ENCODE assay signal across 8 cellular contexts in genomic region chr7:101163281-101164070, GRCh38. TPM values are rescaled to one million over a fixed set of nuclear protein-coding genes. Genes with fewer than 3 reads are reported as not detected.
DNase-seq lines count a peak whose midpoint lies in the region; ATAC-seq and TF ChIP-seq lines count a peak whose summit lies in the region.

No MANE protein-coding gene starts in this region.

- no peak for TF ChIP-seq POLR2A in prostate gland (IDR thresholded peaks at IDR 0.05)

- intact Hi-C loops in prostate gland (cut with DNase I) = no loop called here

- H3K9me3 ChIP-seq in DND-41 (ENCODE audit: insufficient read depth, low read length, severe bottlenecking) (no peaks in the 10 kb centered on the region), prostate gland (no peaks in the 10 kb centered on the region)

- WGBS in prostate gland = under 1% methylated on average over 73 of the region's 92 CpGs

- peak; percentile 84 for DNase-seq in DND-41
- peak; percentile 41 for DNase-seq in HuH-7.5 (ENCODE audit: low spot score)
- DNase-seq in epithelial cell of prostate (ENCODE audit: low read depth, low spot score) = no peak
- DNase-seq in prostate gland (ENCODE audit: low spot score) = no peak
- no peak for DNase-seq in NCI-H1694 treated with DMSO at 0.1 percent for 48 hours (lab: John Stamatoyannopoulos, UW)

- peak overlapping the region; percentile 78 for H3K4me2 ChIP-seq in DND-41 (ENCODE audit: insufficient read depth, low read length)

- peak overlapping the region; percentile 61 for H3K9ac ChIP-seq in DND-41 (ENCODE audit: low read depth, low read length)

- peaks cover 51% of the 10 kb centered on the region for H3K4me1 ChIP-seq in DND-41 (ENCODE audit: insufficient read depth, low read length)
- H3K4me1 ChIP-seq in prostate gland (replicated peaks) = peaks cover 13% of the 10 kb centered on the region

- peaks cover 3% of the 10 kb centered on the region for H3K79me2 ChIP-seq in DND-41 (ENCODE audit: insufficient read depth, low read length)

- ATAC-seq in DND-41 (ENCODE audit: insufficient read depth, low read depth) = peak; percentile 80
- ATAC-seq in SK-N-SH treated with all-trans-retinoic acid at 6 μM for 48 hours = peak; percentile 2; the same call in 2 of the 3 replicates
- no peak for ATAC-seq in GM19467 (IDR thresholded peaks at IDR 0.05; ENCODE audit: unreplicated experiment)
- no peak for ATAC-seq in HG03432 (IDR thresholded peaks at IDR 0.05; ENCODE audit: unreplicated experiment)

- peak overlapping the region; percentile 31 to 72 for H3K4me3 ChIP-seq in DND-41 (ENCODE audit: low read depth in 1 of 2, low read length in 2 of 2)
- peak overlapping the region; percentile 17 to 33 for H3K4me3 ChIP-seq in prostate gland

- peak overlapping the region; percentile 90 for H3K27ac ChIP-seq in DND-41 (ENCODE audit: low read length)
- peak overlapping the region; percentile 47 for H3K27ac ChIP-seq in epithelial cell of prostate
- H3K27ac ChIP-seq in prostate gland = no peak overlapping the region

- H3K27me3 ChIP-seq in DND-41 (ENCODE audit: insufficient read depth, low read length, poor library complexity) (peaks cover 9% of the 10 kb centered on the region), prostate gland (replicated peaks; ENCODE audit: insufficient read depth) (peaks cover 27% of the 10 kb centered on the region)

- peaks cover 38% of the 10 kb centered on the region for H4K20me1 ChIP-seq in DND-41 (ENCODE audit: insufficient read depth, low read length)

- TF ChIP-seq CTCF in DND-41 (IDR thresholded peaks at IDR 0.05; ENCODE audit: borderline replicate concordance, extremely low read depth, low read length, poor library complexity, severe bottlenecking) (no peak), prostate gland (IDR thresholded peaks at IDR 0.05) (no peak)

- peaks cover 16% of the 10 kb centered on the region for H3K36me3 ChIP-seq in DND-41 (ENCODE audit: insufficient read depth, low read length)
- H3K36me3 ChIP-seq in prostate gland = no peaks in the 10 kb centered on the region

- peak overlapping the region; percentile 93 for H2AFZ ChIP-seq in DND-41 (ENCODE audit: low read depth, low read length)

TF ChIP-seq in SK-N-SH treated with all-trans-retinoic acid at 6 μM for 48 hours, 23 proteins besides CTCF, POLR2A, EP300 and RAD21:
- TF ChIP-seq ZFP3 (CRISPR knock-in tag; IDR thresholded peaks at IDR 0.05) (no peak), ISL1 (CRISPR knock-in tag; IDR thresholded peaks at IDR 0.05) (no peak), TCF4 (CRISPR knock-in tag; IDR thresholded peaks at IDR 0.05; ENCODE audit: borderline replicate concordance) (no peak), RARB (CRISPR knock-in tag; IDR thresholded peaks at IDR 0.05) (no peak), ARNTL (CRISPR knock-in tag; IDR thresholded peaks at IDR 0.05; ENCODE audit: borderline replicate concordance, low read depth) (no peak), ESRRG (CRISPR knock-in tag; IDR thresholded peaks at IDR 0.05) (no peak)
- TF ChIP-seq, protein P1, sequence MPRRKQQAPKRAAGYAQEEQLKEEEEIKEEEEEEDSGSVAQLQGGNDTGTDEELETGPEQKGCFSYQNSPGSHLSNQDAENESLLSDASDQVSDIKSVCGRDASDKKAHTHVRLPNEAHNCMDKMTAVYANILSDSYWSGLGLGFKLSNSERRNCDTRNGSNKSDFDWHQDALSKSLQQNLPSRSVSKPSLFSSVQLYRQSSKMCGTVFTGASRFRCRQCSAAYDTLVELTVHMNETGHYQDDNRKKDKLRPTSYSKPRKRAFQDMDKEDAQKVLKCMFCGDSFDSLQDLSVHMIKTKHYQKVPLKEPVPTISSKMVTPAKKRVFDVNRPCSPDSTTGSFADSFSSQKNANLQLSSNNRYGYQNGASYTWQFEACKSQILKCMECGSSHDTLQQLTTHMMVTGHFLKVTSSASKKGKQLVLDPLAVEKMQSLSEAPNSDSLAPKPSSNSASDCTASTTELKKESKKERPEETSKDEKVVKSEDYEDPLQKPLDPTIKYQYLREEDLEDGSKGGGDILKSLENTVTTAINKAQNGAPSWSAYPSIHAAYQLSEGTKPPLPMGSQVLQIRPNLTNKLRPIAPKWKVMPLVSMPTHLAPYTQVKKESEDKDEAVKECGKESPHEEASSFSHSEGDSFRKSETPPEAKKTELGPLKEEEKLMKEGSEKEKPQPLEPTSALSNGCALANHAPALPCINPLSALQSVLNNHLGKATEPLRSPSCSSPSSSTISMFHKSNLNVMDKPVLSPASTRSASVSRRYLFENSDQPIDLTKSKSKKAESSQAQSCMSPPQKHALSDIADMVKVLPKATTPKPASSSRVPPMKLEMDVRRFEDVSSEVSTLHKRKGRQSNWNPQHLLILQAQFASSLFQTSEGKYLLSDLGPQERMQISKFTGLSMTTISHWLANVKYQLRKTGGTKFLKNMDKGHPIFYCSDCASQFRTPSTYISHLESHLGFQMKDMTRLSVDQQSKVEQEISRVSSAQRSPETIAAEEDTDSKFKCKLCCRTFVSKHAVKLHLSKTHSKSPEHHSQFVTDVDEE (CRISPR knock-in tag; IDR thresholded peaks at IDR 0.05) = no peak
- TF ChIP-seq, protein P2, sequence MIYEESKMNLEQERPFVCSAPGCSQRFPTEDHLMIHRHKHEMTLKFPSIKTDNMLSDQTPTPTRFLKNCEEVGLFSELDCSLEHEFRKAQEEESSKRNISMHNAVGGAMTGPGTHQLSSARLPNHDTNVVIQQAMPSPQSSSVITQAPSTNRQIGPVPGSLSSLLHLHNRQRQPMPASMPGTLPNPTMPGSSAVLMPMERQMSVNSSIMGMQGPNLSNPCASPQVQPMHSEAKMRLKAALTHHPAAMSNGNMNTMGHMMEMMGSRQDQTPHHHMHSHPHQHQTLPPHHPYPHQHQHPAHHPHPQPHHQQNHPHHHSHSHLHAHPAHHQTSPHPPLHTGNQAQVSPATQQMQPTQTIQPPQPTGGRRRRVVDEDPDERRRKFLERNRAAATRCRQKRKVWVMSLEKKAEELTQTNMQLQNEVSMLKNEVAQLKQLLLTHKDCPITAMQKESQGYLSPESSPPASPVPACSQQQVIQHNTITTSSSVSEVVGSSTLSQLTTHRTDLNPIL (CRISPR knock-in tag; IDR thresholded peaks at IDR 0.05; ENCODE audit: low read depth) = no peak
TF ChIP-seq in SK-N-SH treated with all-trans-retinoic acid at 6 μM for 48 hours: peak in this region for 0.

RNA-seq across cellular contexts. Expression of gene VGF, which starts 1.9 kb away (rescaled TPM):
- total RNA-seq in prostate gland = under 1 TPM; 0.14 to 0.68 TPM

RNA-seq across cellular contexts. Expression of gene AP1S1, which starts 9.2 kb away (rescaled TPM):
- total RNA-seq in prostate gland = 10 to 100 TPM; 47.2 to 90.0 TPM

RNA-seq across cellular contexts. Expression of gene NAT16, which starts 16.6 kb away (rescaled TPM):
- total RNA-seq in prostate gland = not detected

RNA-seq across cellular contexts. Expression of gene SERPINE1, which starts 36.6 kb away (rescaled TPM):
- total RNA-seq in prostate gland = 10 to 100 TPM in 1 of 2 donors, 1 to 10 TPM in 1; 3.7 to 24.4 TPM

RNA-seq across cellular contexts. Expression of gene MOGAT3, which starts 37.4 kb away (rescaled TPM):
- not detected for total RNA-seq in prostate gland

Comparison
In these comparisons a context has a peak if more than half of its experiments do, and no peak if none do; other contexts are left out.
1. ATAC-seq: peak in DND-41 (single experiment) and SK-N-SH treated with all-trans-retinoic acid at 6 μM for 48 hours (single experiment); none in GM19467 (single experiment) and HG03432 (single experiment).
2. DNase-seq: peak in DND-41 (single experiment) and HuH-7.5 (single experiment); none in epithelial cell of prostate (single experiment), prostate gland (single experiment) and NCI-H1694 treated with DMSO at 0.1 percent for 48 hours (single experiment).
3. H3K27ac ChIP-seq: peak in DND-41 (single experiment) and epithelial cell of prostate (single experiment); none in prostate gland (0 of 2).